In the genomic region with DNA sequence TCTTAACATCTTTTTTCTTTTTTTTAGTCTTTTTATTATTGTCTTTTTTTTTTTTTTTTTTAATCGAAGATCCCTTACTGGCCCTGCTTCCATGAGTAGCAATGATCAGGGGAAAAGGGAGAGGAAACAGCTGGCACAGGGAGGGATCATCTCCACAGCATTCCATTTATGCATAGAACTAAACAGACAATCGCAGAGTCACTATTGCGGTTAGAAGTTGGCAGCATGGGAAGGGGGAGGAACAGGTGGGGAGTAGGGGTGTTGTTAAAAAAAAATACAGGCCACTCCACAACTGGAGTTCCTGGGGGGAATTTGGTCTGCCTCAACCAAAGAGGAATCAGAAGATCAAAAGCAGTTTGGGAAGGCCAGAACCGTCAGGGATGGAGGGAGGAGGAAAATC, we compare ENCODE assay signal across 1 cellular context.
TF ChIP-seq lines count a peak whose summit lies in the region.

No MANE protein-coding gene starts in this region.

TF ChIP-seq in GM23338, 12 proteins besides CTCF, POLR2A, EP300 and RAD21 (continued from another document):
- TF ChIP-seq REST (IDR thresholded peaks at IDR 0.05; ENCODE audit: unreplicated experiment) (no peak), STAT1 (IDR thresholded peaks at IDR 0.05; ENCODE audit: unreplicated experiment) (no peak), EZH2phosphoT487 (IDR thresholded peaks at IDR 0.05; ENCODE audit: unreplicated experiment) (no peak), CREB1 (CRISPR knock-in tag; IDR thresholded peaks at IDR 0.05; ENCODE audit: low read depth) (no peak), NANOG (IDR thresholded peaks at IDR 0.05; ENCODE audit: borderline replicate concordance) (no peak), ETS1 (IDR thresholded peaks at IDR 0.05) (no peak), EZH2 (IDR thresholded peaks at IDR 0.05; ENCODE audit: low read depth, unreplicated experiment) (no peak), POLR2AphosphoS5 (IDR thresholded peaks at IDR 0.05; ENCODE audit: low read depth) (no peak), ZNF114 (CRISPR knock-in tag; IDR thresholded peaks at IDR 0.05) (no peak)
